In genomic region chr20:20687319-20687718, GRCh38 we compare ENCODE assay signal across 20 cellular contexts. TPM values are rescaled to one million over a fixed set of nuclear protein-coding genes. Genes with fewer than 3 reads are reported as not detected.
DNase-seq lines count a peak whose midpoint lies in the region; ATAC-seq and TF ChIP-seq lines count a peak whose summit lies in the region.
"Had no signal": no experiment of that assay in that cellular context is flagged by ENCODE, and none has a peak within 500 bp of the region (broad histone marks: within the 10 kb centered on the region; RNA-seq: fewer than 3 reads in every experiment).

No MANE protein-coding gene starts in this region.

- POLR2A ChIA-PET in activated CD4-positive, alpha-beta memory T cell treated with anti-CD3 and anti-CD28 coated beads for 36 hours (lab: Charles Lee), result no interaction called here

- in situ Hi-C loops in astrocyte of the cerebellum (cut with HindIII; ENCODE audit: low sequenced_read_pairs), result no loop called here

- no peak overlapping the region for H3K27ac ChIP-seq in CD4-positive, CD25-positive, alpha-beta regulatory T cell (ENCODE audit: insufficient read depth, low read length, poor library complexity, severe bottlenecking)
- H3K27ac ChIP-seq: BLaER1, C4-2B had no signal

- intact Hi-C loops in activated CD4-positive, alpha-beta memory T cell treated with anti-CD3 and anti-CD28 coated beads for 36 hours (cut with micrococcal nuclease), result no loop called here

- no peak for ATAC-seq in CD4-positive, CD25-positive, alpha-beta regulatory T cell (ENCODE audit: low read depth in 2 of 2)
- no peak for ATAC-seq in GM18517 (IDR thresholded peaks at IDR 0.05; ENCODE audit: unreplicated experiment)
- ATAC-seq: GM12878, GM23338, HCT116 had no signal

- peak overlapping the region in 2 of 3 donors; percentile 12 to 18 for H3K27ac Mint-ChIP-seq in CD4-positive, CD25-positive, alpha-beta regulatory T cell
- H3K27ac Mint-ChIP-seq in activated CD4-positive, alpha-beta memory T cell treated with anti-CD3 and anti-CD28 coated beads for 36 hours, result no peak overlapping the region
- H3K27ac Mint-ChIP-seq: B cell; CD4-positive, alpha-beta T cell; GM23338; H9; HFFc6 had no signal

- no peaks in the 10 kb centered on the region for H3K27me3 ChIP-seq in CD4-positive, CD25-positive, alpha-beta regulatory T cell (ENCODE audit: control insufficient read depth, insufficient read depth, low read length)
- H3K27me3 ChIP-seq: BLaER1 had no signal

- H3K9me3 ChIP-seq in CD4-positive, CD25-positive, alpha-beta regulatory T cell (ENCODE audit: control insufficient read depth in 2 of 2, low read length in 2 of 2), result no peaks in the 10 kb centered on the region
- H3K9me3 ChIP-seq: BLaER1 had no signal

- CTCF ChIA-PET in activated CD4-positive, alpha-beta memory T cell treated with anti-CD3 and anti-CD28 coated beads for 36 hours (lab: Charles Lee), result no interaction called here

- H3K36me3 Mint-ChIP-seq in CD4-positive, CD25-positive, alpha-beta regulatory T cell, result peaks cover 2% of the 10 kb centered on the region
- no peaks in the 10 kb centered on the region for H3K36me3 Mint-ChIP-seq in activated CD4-positive, alpha-beta memory T cell treated with anti-CD3 and anti-CD28 coated beads for 36 hours

- H3K36me3 ChIP-seq in CD4-positive, CD25-positive, alpha-beta regulatory T cell (ENCODE audit: control insufficient read depth, insufficient read depth, low read length), result no peaks in the 10 kb centered on the region

- H3K4me3 ChIP-seq in CD4-positive, CD25-positive, alpha-beta regulatory T cell (ENCODE audit: low read depth, low read length), result no peak overlapping the region
- H3K4me3 ChIP-seq in astrocyte of the cerebellum (ENCODE audit: low read depth, low read length), result no peak overlapping the region
- H3K4me3 ChIP-seq: BLaER1, GM12878, GM23338 had no signal

- no peaks in the 10 kb centered on the region for H3K27me3 Mint-ChIP-seq in CD4-positive, CD25-positive, alpha-beta regulatory T cell
- no peaks in the 10 kb centered on the region for H3K27me3 Mint-ChIP-seq in activated CD4-positive, alpha-beta memory T cell treated with anti-CD3 and anti-CD28 coated beads for 36 hours
- H3K27me3 Mint-ChIP-seq: B cell; CD4-positive, alpha-beta T cell; CD8-positive, alpha-beta memory T cell had no signal

- no peaks in the 10 kb centered on the region for H3K4me1 ChIP-seq in CD4-positive, CD25-positive, alpha-beta regulatory T cell (ENCODE audit: control insufficient read depth, insufficient read depth, low read length, poor library complexity, severe bottlenecking)

- no peak for DNase-seq in CD4-positive, CD25-positive, alpha-beta regulatory T cell
- DNase-seq in NCI-H446 (lab: John Stamatoyannopoulos, UW), result peak; percentile 71 to 90
- DNase-seq in astrocyte of the cerebellum (ENCODE audit: low read depth), result peak; percentile 23
- DNase-seq in NCI-H69 (lab: John Stamatoyannopoulos, UW), result no peak
- DNase-seq in activated CD4-positive, alpha-beta memory T cell treated with anti-CD3 and anti-CD28 coated beads for 36 hours, result no peak
- DNase-seq: CD4-positive, alpha-beta T cell; CD8-positive, alpha-beta memory T cell; DMS 273 treated with DMSO at 0.1 percent for 48 hours; DMS79; EL; GDM1; H9; HFFc6 had no signal

- peaks cover 5 to 70% (median 34%) of the 10 kb centered on the region in 4 donors for H3K4me1 Mint-ChIP-seq in CD4-positive, CD25-positive, alpha-beta regulatory T cell
- peaks cover 38% of the 10 kb centered on the region for H3K4me1 Mint-ChIP-seq in activated CD4-positive, alpha-beta memory T cell treated with anti-CD3 and anti-CD28 coated beads for 36 hours (ENCODE audit: low read depth)

- H3K4me3 Mint-ChIP-seq in CD4-positive, CD25-positive, alpha-beta regulatory T cell, result no peak overlapping the region
- H3K4me3 Mint-ChIP-seq in activated CD4-positive, alpha-beta memory T cell treated with anti-CD3 and anti-CD28 coated beads for 36 hours, result no peak overlapping the region
- H3K4me3 Mint-ChIP-seq: B cell; CD4-positive, alpha-beta T cell; CD8-positive, alpha-beta memory T cell; GM23338; H9; HFFc6 had no signal

- TF ChIP-seq CTCF in astrocyte of the cerebellum (IDR thresholded peaks at IDR 0.05; ENCODE audit: low read depth, low read length, missing control alignments), result no peak

- H3K9me3 Mint-ChIP-seq in CD4-positive, CD25-positive, alpha-beta regulatory T cell, result no peaks in the 10 kb centered on the region
- H3K9me3 Mint-ChIP-seq in activated CD4-positive, alpha-beta memory T cell treated with anti-CD3 and anti-CD28 coated beads for 36 hours, result no peaks in the 10 kb centered on the region
- H3K9me3 Mint-ChIP-seq: CD4-positive, alpha-beta T cell; CD8-positive, alpha-beta memory T cell; GM23338; H9; HFFc6 had no signal

RNA-seq across cellular contexts. Expression of gene RALGAPA2, which starts 25.1 kb away (rescaled TPM):
- 28.8 TPM for total RNA-seq in CD4-positive, CD25-positive, alpha-beta regulatory T cell
- polyA plus RNA-seq in CD4-positive, CD25-positive, alpha-beta regulatory T cell, result 1 to 10 TPM; 4.7 to 6.4 (median 5.5) TPM
- 10 to 100 TPM; 15.9 to 16.6 TPM for total RNA-seq in activated CD4-positive, alpha-beta memory T cell treated with anti-CD3 and anti-CD28 coated beads for 36 hours

Comparison
In these comparisons a context has a peak if more than half of its experiments do, and no peak if none do; other contexts are left out.
1. DNase-seq: peak in NCI-H446 (2 of 2) and astrocyte of the cerebellum (single experiment); none in CD4-positive, CD25-positive, alpha-beta regulatory T cell (0 of 3), NCI-H69 (single experiment) and activated CD4-positive, alpha-beta memory T cell treated with anti-CD3 and anti-CD28 coated beads for 36 hours (single experiment).